In genomic region chrY:7182591-7182990, GRCh38 we compare ENCODE assay signal across 8 cellular contexts.
"Had no signal": no experiment of that assay in that cellular context is flagged by ENCODE, and none has a peak within 500 bp of the region (broad histone marks: within the 10 kb centered on the region; RNA-seq: fewer than 3 reads in every experiment).

No MANE protein-coding gene starts in this region.

- H3K4me3 Mint-ChIP-seq: GM23338, H9, HFFc6 had no signal

- ATAC-seq: GM23338, HCT116 had no signal

- H3K27ac Mint-ChIP-seq: GM23338, H9, HFFc6 had no signal

- H3K4me1 Mint-ChIP-seq: GM23338, H9 had no signal

- H3K9me3 Mint-ChIP-seq: H9 had no signal

- DNase-seq: GM23248, GOT3, H7, H9, HCEC 1CT, HFFc6 had no signal
